ENCODE assay signal across 18 cellular contexts in genomic region chr15:97502038-97502437, GRCh38.
A peak's percentile ranks its signal among the peaks of the same experiment; 100 is the strongest.
DNase-seq lines count a peak whose midpoint lies in the region; ATAC-seq, FAIRE-seq and TF ChIP-seq lines count a peak whose summit lies in the region.
"Had no signal": no experiment of that assay in that cellular context is flagged by ENCODE, and none has a peak within 500 bp of the region (broad histone marks: within the 10 kb centered on the region; RNA-seq: fewer than 3 reads in every experiment).

No MANE protein-coding gene starts in this region.

- no peak overlapping the region for H3K4me2 ChIP-seq in HCT116 (ENCODE audit: low read length)
- no peak overlapping the region for H3K4me2 ChIP-seq in mesendoderm (ENCODE audit: low read length)

- POLR2A ChIA-PET in HCT116 (lab: Charles Lee) = no interaction called here

- H2BK120ac ChIP-seq in mesendoderm (ENCODE audit: low read depth, low read length) = no peak overlapping the region

- H3K23ac ChIP-seq in mesendoderm (ENCODE audit: low read length) = no peak overlapping the region

- H2AK5ac ChIP-seq in mesendoderm (ENCODE audit: low read length) = no peak overlapping the region

- no TSS peak for BruUV-seq in HCT116 (replicated peaks; lab: Mats Ljungman, UMichigan)

- H2AFZ ChIP-seq in HCT116 (ENCODE audit: low read depth, low read length, poor library complexity, severe bottlenecking) = no peak overlapping the region

- H3K27ac ChIP-seq in HCT116 (ENCODE audit: low read depth, low read length) = no peak overlapping the region
- peak overlapping the region; percentile 67 for H3K27ac ChIP-seq in epithelial cell of prostate
- peak overlapping the region; percentile 24 for H3K27ac ChIP-seq in neutrophil
- H3K27ac ChIP-seq in mesendoderm (ENCODE audit: low read depth, low read length) = no peak overlapping the region
- H3K27ac ChIP-seq in gastroesophageal sphincter = no peak overlapping the region
- no peak overlapping the region for H3K27ac ChIP-seq in pancreas
- H3K27ac ChIP-seq: cardiac muscle cell had no signal

- no peak for FAIRE-seq in pancreas (lab: Jason Lieb, UNC)
- FAIRE-seq: H1 had no signal

- no peak for TF ChIP-seq EP300 in gastroesophageal sphincter (IDR thresholded peaks at IDR 0.05)

- no peak overlapping the region for H2BK15ac ChIP-seq in mesendoderm (replicated peaks; ENCODE audit: low read depth)

- ATAC-seq in HCT116 (no peak), gastroesophageal sphincter (no peak), pancreas (no peak)
- ATAC-seq: activated T-cell treated with anti-CD3 and anti-CD28 coated beads, Interleukin-2, amount 50 U/mL, for 72 hours had no signal

- no peaks in the 10 kb centered on the region for H3K9me2 ChIP-seq in HCT116 (ENCODE audit: insufficient read depth)

- RAD21 ChIA-PET in HCT116 (lab: Charles Lee; ENCODE audit: low non-redundant PET in 1 of 2, low total read pairs in 2 of 2, uncharacterized antibody in 2 of 2, unreplicated experiment in 2 of 2) = no interaction called here

- H2BK5ac ChIP-seq in mesendoderm (ENCODE audit: low read length) = no peak overlapping the region

- TF ChIP-seq POLR2A in HCT116 (IDR thresholded peaks at IDR 0.05; ENCODE audit: borderline replicate concordance, extremely low read depth, insufficient read depth, insufficient read length) (no peak), gastroesophageal sphincter (IDR thresholded peaks at IDR 0.05) (no peak)

- H3K9me3 ChIP-seq in HCT116 (ENCODE audit: control insufficient read depth in 1 of 2, insufficient read depth in 1 of 2, low read depth in 1 of 2, low read length in 2 of 2) (peaks cover 0 to 6% of the 10 kb centered on the region in 2 experiments; a peak in 2 of 4 replicates), neutrophil (no peaks in the 10 kb centered on the region), gastroesophageal sphincter (no peaks in the 10 kb centered on the region), pancreas (no peaks in the 10 kb centered on the region)

- H4K20me1 ChIP-seq in HCT116 (ENCODE audit: insufficient read depth) = no peaks in the 10 kb centered on the region

- intact Hi-C loops in HCT116 (cut with micrococcal nuclease) (no loop called here), pancreas (cut with DNase I) (no loop called here)

- no peaks in the 10 kb centered on the region for H3K79me1 ChIP-seq in mesendoderm (ENCODE audit: low read length)

- DNase-seq in HCT116 (ENCODE audit: low read depth, low spot score) = no peak
- peak; percentile 53 for DNase-seq in SW480 (ENCODE audit: low spot score)
- peak; percentile 5 for DNase-seq in epithelial cell of prostate (ENCODE audit: low read depth, low spot score)
- DNase-seq in activated gamma-delta T cell (lab: John Stamatoyannopoulos, UW) = no peak
- DNase-seq in mesendoderm = no peak
- no peak for DNase-seq in pancreas
- DNase-seq: activated CD4-positive, alpha-beta memory T cell treated with anti-CD3 and anti-CD28 coated beads for 36 hours; activated T-cell treated with anti-CD3 and anti-CD28 coated beads, Interleukin-2, amount 50 U/mL, for 72 hours; naive B cell; NCI-H1092; NCI-H2081 treated with DMSO at 0.1 percent for 48 hours; NCI-H510A; posterior cingulate gyrus; stimulated activated CD4-positive, alpha-beta T cell treated with anti-CD3 and anti-CD28 coated beads, Interleukin-4, amount 100 ng/mL, for 4 hours had no signal

- CTCF ChIA-PET in HCT116 (lab: Charles Lee) = no interaction called here

- no peak overlapping the region for H4K5ac ChIP-seq in mesendoderm (ENCODE audit: low read length)

- H4K8ac ChIP-seq in mesendoderm (ENCODE audit: low read depth, low read length) = no peak overlapping the region

- TF ChIP-seq CTCF in HCT116 (IDR thresholded peaks at IDR 0.05 in 2 of 3, conservative IDR thresholded peaks at IDR 0.05 in 1 of 3; ENCODE audit: borderline replicate concordance in 1 of 3, insufficient read depth in 1 of 3, low read depth in 2 of 3, low read length in 2 of 3) (no peak), neutrophil (IDR thresholded peaks at IDR 0.05) (no peak), gastroesophageal sphincter (IDR thresholded peaks at IDR 0.05) (no peak), pancreas (IDR thresholded peaks at IDR 0.05) (no peak)

- no peaks in the 10 kb centered on the region for H3K4me1 ChIP-seq in HCT116 (ENCODE audit: control insufficient read depth in 1 of 2, insufficient read depth in 2 of 2, low read length in 2 of 2)
- no peaks in the 10 kb centered on the region for H3K4me1 ChIP-seq in neutrophil (ENCODE audit: control insufficient read depth in 1 of 2, insufficient read depth in 1 of 2, low read depth in 1 of 2, low read length in 1 of 2)
- H3K4me1 ChIP-seq in mesendoderm (ENCODE audit: control insufficient read depth, low read depth, low read length) = no peaks in the 10 kb centered on the region
- H3K4me1 ChIP-seq in gastroesophageal sphincter = no peaks in the 10 kb centered on the region
- no peaks in the 10 kb centered on the region for H3K4me1 ChIP-seq in pancreas

- H3K9ac ChIP-seq in HCT116 (ENCODE audit: low read length) (no peak overlapping the region), mesendoderm (ENCODE audit: low read length) (no peak overlapping the region)

- no peaks in the 10 kb centered on the region for H3K27me3 ChIP-seq in HCT116 (ENCODE audit: insufficient read depth, low read length)
- no peaks in the 10 kb centered on the region for H3K27me3 ChIP-seq in neutrophil
- H3K27me3 ChIP-seq in mesendoderm (ENCODE audit: insufficient read depth, low read length, poor library complexity) = no peaks in the 10 kb centered on the region
- no peaks in the 10 kb centered on the region for H3K27me3 ChIP-seq in gastroesophageal sphincter
- no peaks in the 10 kb centered on the region for H3K27me3 ChIP-seq in pancreas
- H3K27me3 ChIP-seq: cardiac muscle cell had no signal

- TF ChIP-seq RAD21 in HCT116 (IDR thresholded peaks at IDR 0.05; ENCODE audit: low read depth) = no peak

- H3K79me2 ChIP-seq in HCT116 (ENCODE audit: insufficient read depth, low read length) (no peaks in the 10 kb centered on the region), mesendoderm (ENCODE audit: control insufficient read depth, insufficient read depth, low read length) (no peaks in the 10 kb centered on the region)

- H3K18ac ChIP-seq in mesendoderm (ENCODE audit: low read length) = no peak overlapping the region

- H3K4me3 ChIP-seq in HCT116 (replicated peaks in 1 of 2; ENCODE audit: low read depth in 1 of 2, low read length in 2 of 2) (no peak overlapping the region), neutrophil (ENCODE audit: low read depth in 1 of 2, low read length in 1 of 2) (no peak overlapping the region), mesendoderm (ENCODE audit: low read length) (no peak overlapping the region), gastroesophageal sphincter (no peak overlapping the region), pancreas (no peak overlapping the region)
- H3K4me3 ChIP-seq: cardiac muscle cell had no signal

- H3K4ac ChIP-seq in mesendoderm (ENCODE audit: low read depth, low read length) = no peak overlapping the region

- no peak overlapping the region for H3K56ac ChIP-seq in mesendoderm (ENCODE audit: low read length)

- WGBS in mesendoderm (ENCODE audit: extremely low coverage, insufficient coverage, low lambda C conversion rate) = no CpG with 5 or more reads among the region's 2 CpGs
- 48 to 57% methylated on average over 2 of the region's 2 CpGs for WGBS in gastroesophageal sphincter (ENCODE audit: low coverage in 1 of 2), 2 donors
- WGBS in pancreas, 2 donors = 51 to 71% methylated on average over 2 of the region's 2 CpGs

- H3K36me3 ChIP-seq in HCT116 (ENCODE audit: control insufficient read depth in 1 of 2, insufficient read depth in 2 of 2, low read length in 2 of 2) (no peaks in the 10 kb centered on the region), neutrophil (no peaks in the 10 kb centered on the region), mesendoderm (ENCODE audit: control insufficient read depth, insufficient read depth, low read length) (no peaks in the 10 kb centered on the region), gastroesophageal sphincter (no peaks in the 10 kb centered on the region), pancreas (no peaks in the 10 kb centered on the region)
- H3K36me3 ChIP-seq: cardiac muscle cell had no signal

TF ChIP-seq in HCT116, 20 proteins besides CTCF, POLR2A, EP300 and RAD21:
- TF ChIP-seq EZH2 (IDR thresholded peaks at IDR 0.05) (no peak), JUND (IDR thresholded peaks at IDR 0.05) (no peak), FOSL1 (IDR thresholded peaks at IDR 0.05; ENCODE audit: low read depth) (0 out of 2 replicates have a peak, but pooled peaks have one; percentile 8)

Comparison
In these comparisons a context has a peak if more than half of its experiments do, and no peak if none do; other contexts are left out.
1. DNase-seq: peak in SW480 (single experiment) and epithelial cell of prostate (single experiment); none in HCT116 (single experiment), activated gamma-delta T cell (single experiment), mesendoderm (single experiment) and pancreas (0 of 6).
2. H3K27ac ChIP-seq: peak in epithelial cell of prostate (single experiment) and neutrophil (single experiment); none in HCT116 (single experiment), mesendoderm (single experiment), gastroesophageal sphincter (0 of 4) and pancreas (0 of 4).